1 cellular context compared by ENCODE assay signal in the genomic region with DNA sequence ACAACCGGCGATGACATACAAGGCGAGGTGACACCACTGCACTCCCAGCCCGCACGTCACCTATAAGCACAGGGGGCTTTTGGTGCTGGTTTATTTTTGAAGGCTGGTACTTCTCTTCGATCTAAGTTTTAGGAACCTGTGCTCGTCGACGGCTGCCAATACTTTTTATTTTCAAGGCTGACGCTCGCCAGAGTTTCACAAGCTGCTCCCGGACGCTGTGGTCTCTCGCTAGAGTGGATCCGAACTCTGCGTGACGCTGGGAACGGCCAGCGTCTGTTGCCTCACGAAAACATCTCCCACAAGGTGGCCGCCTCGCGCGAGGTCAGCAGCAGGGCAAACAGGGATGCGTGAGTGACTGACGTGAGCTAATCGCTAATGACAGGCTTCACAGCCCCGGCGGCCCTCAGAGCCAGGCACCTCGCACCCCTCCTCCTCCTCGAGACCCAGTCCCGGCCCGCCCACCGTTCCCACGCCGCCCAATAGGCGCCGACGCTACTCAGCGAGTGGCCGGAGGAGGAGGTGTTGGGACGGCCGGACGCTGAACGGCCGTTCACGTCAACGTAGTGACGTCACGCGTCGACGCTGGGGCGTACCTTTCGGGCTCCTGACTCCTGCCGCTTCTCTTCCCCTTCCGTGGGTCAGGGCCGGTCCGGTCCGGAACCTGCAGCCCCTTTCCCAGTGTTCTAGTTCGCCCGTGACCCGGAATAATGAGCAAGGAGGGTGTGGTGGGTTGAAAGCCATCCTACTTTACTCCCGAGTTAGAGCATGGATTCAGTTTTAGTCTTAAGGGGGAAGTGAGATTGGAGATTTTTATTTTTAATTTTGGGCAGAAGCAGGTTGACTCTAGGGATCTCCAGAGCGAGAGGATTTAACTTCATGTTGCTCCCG.
A peak's percentile ranks its signal among the peaks of the same experiment; 100 is the strongest.
TF ChIP-seq lines count a peak whose summit lies in the region.

A gene (plus strand): TSS at position 621 of the 888 bp plus-strand sequence. CDS start 15,351 bp downstream, outside the sequence.

TF ChIP-seq in HepG2, 621 proteins besides CTCF, POLR2A, EP300 and RAD21 (continued from another document and continues in another):
- TF ChIP-seq, protein P1, sequence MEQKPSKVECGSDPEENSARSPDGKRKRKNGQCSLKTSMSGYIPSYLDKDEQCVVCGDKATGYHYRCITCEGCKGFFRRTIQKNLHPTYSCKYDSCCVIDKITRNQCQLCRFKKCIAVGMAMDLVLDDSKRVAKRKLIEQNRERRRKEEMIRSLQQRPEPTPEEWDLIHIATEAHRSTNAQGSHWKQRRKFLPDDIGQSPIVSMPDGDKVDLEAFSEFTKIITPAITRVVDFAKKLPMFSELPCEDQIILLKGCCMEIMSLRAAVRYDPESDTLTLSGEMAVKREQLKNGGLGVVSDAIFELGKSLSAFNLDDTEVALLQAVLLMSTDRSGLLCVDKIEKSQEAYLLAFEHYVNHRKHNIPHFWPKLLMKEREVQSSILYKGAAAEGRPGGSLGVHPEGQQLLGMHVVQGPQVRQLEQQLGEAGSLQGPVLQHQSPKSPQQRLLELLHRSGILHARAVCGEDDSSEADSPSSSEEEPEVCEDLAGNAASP (CRISPR knock-in tag; IDR thresholded peaks at IDR 0.05; ENCODE audit: borderline replicate concordance) = no peak; the same call in 1 of the 2 replicates
- peak; percentile 95 for TF ChIP-seq AHR (CRISPR knock-in tag; IDR thresholded peaks at IDR 0.05)
- peak; percentile 54; the same call in 1 of the 2 replicates for TF ChIP-seq GZF1 (CRISPR knock-in tag; IDR thresholded peaks at IDR 0.05)
- TF ChIP-seq ELF3 (CRISPR knock-in tag; IDR thresholded peaks at IDR 0.05) = peak; percentile 63
- TF ChIP-seq FOXP1 (IDR thresholded peaks at IDR 0.05) = no peak
- peak; percentile 14; the same call in 1 of the 2 replicates for TF ChIP-seq FOXP1 (CRISPR knock-in tag; IDR thresholded peaks at IDR 0.05)
- TF ChIP-seq ZNF264 (CRISPR knock-in tag; IDR thresholded peaks at IDR 0.05) = no peak
- TF ChIP-seq ZFP36L1 (CRISPR knock-in tag; IDR thresholded peaks at IDR 0.05) = peak; percentile 85
- peak; percentile 91 for TF ChIP-seq GATAD1 (CRISPR knock-in tag; IDR thresholded peaks at IDR 0.05)
- TF ChIP-seq ZNF644 (CRISPR knock-in tag; IDR thresholded peaks at IDR 0.05; ENCODE audit: low read depth) = no peak
- TF ChIP-seq SMYD3 (CRISPR knock-in tag; IDR thresholded peaks at IDR 0.05) = peak; percentile 52; the same call in 1 of the 2 replicates
- TF ChIP-seq MBNL3 (CRISPR knock-in tag; conservative IDR thresholded peaks at IDR 0.05) = no peak
- TF ChIP-seq JDP2 (CRISPR knock-in tag; IDR thresholded peaks at IDR 0.05; ENCODE audit: borderline replicate concordance) = no peak
- TF ChIP-seq ZSCAN30 (CRISPR knock-in tag; IDR thresholded peaks at IDR 0.05) = no peak
- TF ChIP-seq KAT7 (CRISPR knock-in tag; IDR thresholded peaks at IDR 0.05; ENCODE audit: borderline replicate concordance) = peak; percentile 53; the same call in 1 of the 2 replicates
- TF ChIP-seq TEAD3 (CRISPR knock-in tag; optimal IDR thresholded peaks at IDR 0.05; ENCODE audit: borderline replicate concordance) = peak; percentile 63
- TF ChIP-seq, protein P2, sequence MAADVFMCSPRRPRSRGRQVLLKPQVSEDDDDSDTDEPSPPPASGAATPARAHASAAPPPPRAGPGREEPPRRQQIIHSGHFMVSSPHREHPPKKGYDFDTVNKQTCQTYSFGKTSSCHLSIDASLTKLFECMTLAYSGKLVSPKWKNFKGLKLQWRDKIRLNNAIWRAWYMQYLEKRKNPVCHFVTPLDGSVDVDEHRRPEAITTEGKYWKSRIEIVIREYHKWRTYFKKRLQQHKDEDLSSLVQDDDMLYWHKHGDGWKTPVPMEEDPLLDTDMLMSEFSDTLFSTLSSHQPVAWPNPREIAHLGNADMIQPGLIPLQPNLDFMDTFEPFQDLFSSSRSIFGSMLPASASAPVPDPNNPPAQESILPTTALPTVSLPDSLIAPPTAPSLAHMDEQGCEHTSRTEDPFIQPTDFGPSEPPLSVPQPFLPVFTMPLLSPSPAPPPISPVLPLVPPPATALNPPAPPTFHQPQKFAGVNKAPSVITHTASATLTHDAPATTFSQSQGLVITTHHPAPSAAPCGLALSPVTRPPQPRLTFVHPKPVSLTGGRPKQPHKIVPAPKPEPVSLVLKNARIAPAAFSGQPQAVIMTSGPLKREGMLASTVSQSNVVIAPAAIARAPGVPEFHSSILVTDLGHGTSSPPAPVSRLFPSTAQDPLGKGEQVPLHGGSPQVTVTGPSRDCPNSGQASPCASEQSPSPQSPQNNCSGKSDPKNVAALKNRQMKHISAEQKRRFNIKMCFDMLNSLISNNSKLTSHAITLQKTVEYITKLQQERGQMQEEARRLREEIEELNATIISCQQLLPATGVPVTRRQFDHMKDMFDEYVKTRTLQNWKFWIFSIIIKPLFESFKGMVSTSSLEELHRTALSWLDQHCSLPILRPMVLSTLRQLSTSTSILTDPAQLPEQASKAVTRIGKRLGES (CRISPR knock-in tag; IDR thresholded peaks at IDR 0.05; ENCODE audit: borderline replicate concordance) = no peak
- TF ChIP-seq, protein P3, sequence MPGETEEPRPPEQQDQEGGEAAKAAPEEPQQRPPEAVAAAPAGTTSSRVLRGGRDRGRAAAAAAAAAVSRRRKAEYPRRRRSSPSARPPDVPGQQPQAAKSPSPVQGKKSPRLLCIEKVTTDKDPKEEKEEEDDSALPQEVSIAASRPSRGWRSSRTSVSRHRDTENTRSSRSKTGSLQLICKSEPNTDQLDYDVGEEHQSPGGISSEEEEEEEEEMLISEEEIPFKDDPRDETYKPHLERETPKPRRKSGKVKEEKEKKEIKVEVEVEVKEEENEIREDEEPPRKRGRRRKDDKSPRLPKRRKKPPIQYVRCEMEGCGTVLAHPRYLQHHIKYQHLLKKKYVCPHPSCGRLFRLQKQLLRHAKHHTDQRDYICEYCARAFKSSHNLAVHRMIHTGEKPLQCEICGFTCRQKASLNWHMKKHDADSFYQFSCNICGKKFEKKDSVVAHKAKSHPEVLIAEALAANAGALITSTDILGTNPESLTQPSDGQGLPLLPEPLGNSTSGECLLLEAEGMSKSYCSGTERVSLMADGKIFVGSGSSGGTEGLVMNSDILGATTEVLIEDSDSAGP (CRISPR knock-in tag; IDR thresholded peaks at IDR 0.05; ENCODE audit: borderline replicate concordance) = peak; percentile 76; the same call in 1 of the 2 replicates
- TF ChIP-seq ZNF263 (CRISPR knock-in tag; IDR thresholded peaks at IDR 0.05) = no peak
- peak; percentile 73; the same call in 1 of the 2 replicates for TF ChIP-seq ZNF558 (CRISPR knock-in tag; IDR thresholded peaks at IDR 0.05; ENCODE audit: borderline replicate concordance)
- TF ChIP-seq ZNF678 (CRISPR knock-in tag; IDR thresholded peaks at IDR 0.05) = no peak
- TF ChIP-seq SMAD1 (CRISPR knock-in tag; IDR thresholded peaks at IDR 0.05; ENCODE audit: borderline replicate concordance, low read depth) = 0 out of 2 replicates have a peak, but pooled peaks have one; percentile 67
- no peak for TF ChIP-seq ZNF256 (CRISPR knock-in tag; conservative IDR thresholded peaks at IDR 0.05)
- TF ChIP-seq SMAD3 (CRISPR knock-in tag; IDR thresholded peaks at IDR 0.05) = peak; percentile 57; the same call in 1 of the 2 replicates
- no peak; the same call in 1 of the 2 replicates for TF ChIP-seq KLF12 (CRISPR knock-in tag; IDR thresholded peaks at IDR 0.05; ENCODE audit: borderline replicate concordance)
- peak in 1 of 2 experiments; percentile 12; a peak in 1 of 4 replicates for TF ChIP-seq NR2F1 (CRISPR knock-in tag; IDR thresholded peaks at IDR 0.05)
- TF ChIP-seq SMC3 (IDR thresholded peaks at IDR 0.05; ENCODE audit: low read length) = no peak
- peak; percentile 73; the same call in 1 of the 2 replicates for TF ChIP-seq ZNF776 (CRISPR knock-in tag; IDR thresholded peaks at IDR 0.05)
- no peak; the same call in 1 of the 2 replicates for TF ChIP-seq SIX4 (CRISPR knock-in tag; IDR thresholded peaks at IDR 0.05)
- TF ChIP-seq, protein P4, sequence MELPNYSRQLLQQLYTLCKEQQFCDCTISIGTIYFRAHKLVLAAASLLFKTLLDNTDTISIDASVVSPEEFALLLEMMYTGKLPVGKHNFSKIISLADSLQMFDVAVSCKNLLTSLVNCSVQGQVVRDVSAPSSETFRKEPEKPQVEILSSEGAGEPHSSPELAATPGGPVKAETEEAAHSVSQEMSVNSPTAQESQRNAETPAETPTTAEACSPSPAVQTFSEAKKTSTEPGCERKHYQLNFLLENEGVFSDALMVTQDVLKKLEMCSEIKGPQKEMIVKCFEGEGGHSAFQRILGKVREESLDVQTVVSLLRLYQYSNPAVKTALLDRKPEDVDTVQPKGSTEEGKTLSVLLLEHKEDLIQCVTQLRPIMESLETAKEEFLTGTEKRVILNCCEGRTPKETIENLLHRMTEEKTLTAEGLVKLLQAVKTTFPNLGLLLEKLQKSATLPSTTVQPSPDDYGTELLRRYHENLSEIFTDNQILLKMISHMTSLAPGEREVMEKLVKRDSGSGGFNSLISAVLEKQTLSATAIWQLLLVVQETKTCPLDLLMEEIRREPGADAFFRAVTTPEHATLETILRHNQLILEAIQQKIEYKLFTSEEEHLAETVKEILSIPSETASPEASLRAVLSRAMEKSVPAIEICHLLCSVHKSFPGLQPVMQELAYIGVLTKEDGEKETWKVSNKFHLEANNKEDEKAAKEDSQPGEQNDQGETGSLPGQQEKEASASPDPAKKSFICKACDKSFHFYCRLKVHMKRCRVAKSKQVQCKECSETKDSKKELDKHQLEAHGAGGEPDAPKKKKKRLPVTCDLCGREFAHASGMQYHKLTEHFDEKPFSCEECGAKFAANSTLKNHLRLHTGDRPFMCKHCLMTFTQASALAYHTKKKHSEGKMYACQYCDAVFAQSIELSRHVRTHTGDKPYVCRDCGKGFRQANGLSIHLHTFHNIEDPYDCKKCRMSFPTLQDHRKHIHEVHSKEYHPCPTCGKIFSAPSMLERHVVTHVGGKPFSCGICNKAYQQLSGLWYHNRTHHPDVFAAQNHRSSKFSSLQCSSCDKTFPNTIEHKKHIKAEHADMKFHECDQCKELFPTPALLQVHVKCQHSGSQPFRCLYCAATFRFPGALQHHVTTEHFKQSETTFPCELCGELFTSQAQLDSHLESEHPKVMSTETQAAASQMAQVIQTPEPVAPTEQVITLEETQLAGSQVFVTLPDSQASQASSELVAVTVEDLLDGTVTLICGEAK (IDR thresholded peaks at IDR 0.05) = no peak
- TF ChIP-seq, protein P4 (CRISPR knock-in tag; IDR thresholded peaks at IDR 0.05) = peak; percentile 55; the same call in 1 of the 2 replicates
- no peak for TF ChIP-seq HMGA1 (CRISPR knock-in tag; conservative IDR thresholded peaks at IDR 0.05)
- peak; percentile 94 for TF ChIP-seq TBX3 (IDR thresholded peaks at IDR 0.05; ENCODE audit: borderline replicate concordance)
- no peak for TF ChIP-seq CCAR2 (optimal IDR thresholded peaks at IDR 0.05; ENCODE audit: low read depth, low read length)
- TF ChIP-seq, protein P5, sequence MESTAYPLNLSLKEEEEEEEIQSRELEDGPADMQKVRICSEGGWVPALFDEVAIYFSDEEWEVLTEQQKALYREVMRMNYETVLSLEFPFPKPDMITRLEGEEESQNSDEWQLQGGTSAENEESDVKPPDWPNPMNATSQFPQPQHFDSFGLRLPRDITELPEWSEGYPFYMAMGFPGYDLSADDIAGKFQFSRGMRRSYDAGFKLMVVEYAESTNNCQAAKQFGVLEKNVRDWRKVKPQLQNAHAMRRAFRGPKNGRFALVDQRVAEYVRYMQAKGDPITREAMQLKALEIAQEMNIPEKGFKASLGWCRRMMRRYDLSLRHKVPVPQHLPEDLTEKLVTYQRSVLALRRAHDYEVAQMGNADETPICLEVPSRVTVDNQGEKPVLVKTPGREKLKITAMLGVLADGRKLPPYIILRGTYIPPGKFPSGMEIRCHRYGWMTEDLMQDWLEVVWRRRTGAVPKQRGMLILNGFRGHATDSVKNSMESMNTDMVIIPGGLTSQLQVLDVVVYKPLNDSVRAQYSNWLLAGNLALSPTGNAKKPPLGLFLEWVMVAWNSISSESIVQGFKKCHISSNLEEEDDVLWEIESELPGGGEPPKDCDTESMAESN (CRISPR knock-in tag; conservative IDR thresholded peaks at IDR 0.05) = peak; percentile 79; the same call in 1 of the 2 replicates
- TF ChIP-seq, protein P6, sequence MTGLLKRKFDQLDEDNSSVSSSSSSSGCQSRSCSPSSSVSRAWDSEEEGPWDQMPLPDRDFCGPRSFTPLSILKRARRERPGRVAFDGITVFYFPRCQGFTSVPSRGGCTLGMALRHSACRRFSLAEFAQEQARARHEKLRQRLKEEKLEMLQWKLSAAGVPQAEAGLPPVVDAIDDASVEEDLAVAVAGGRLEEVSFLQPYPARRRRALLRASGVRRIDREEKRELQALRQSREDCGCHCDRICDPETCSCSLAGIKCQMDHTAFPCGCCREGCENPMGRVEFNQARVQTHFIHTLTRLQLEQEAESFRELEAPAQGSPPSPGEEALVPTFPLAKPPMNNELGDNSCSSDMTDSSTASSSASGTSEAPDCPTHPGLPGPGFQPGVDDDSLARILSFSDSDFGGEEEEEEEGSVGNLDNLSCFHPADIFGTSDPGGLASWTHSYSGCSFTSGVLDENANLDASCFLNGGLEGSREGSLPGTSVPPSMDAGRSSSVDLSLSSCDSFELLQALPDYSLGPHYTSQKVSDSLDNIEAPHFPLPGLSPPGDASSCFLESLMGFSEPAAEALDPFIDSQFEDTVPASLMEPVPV (CRISPR knock-in tag; IDR thresholded peaks at IDR 0.05) = 0 out of 2 replicates have a peak, but pooled peaks have one; percentile 22
- peak in 1 of 2 experiments; percentile 59; a peak in 1 of 4 replicates for TF ChIP-seq KLF16 (CRISPR knock-in tag; IDR thresholded peaks at IDR 0.05)
- TF ChIP-seq NPAS2 (CRISPR knock-in tag; IDR thresholded peaks at IDR 0.05; ENCODE audit: borderline replicate concordance) = no peak
- TF ChIP-seq ZNF761 (CRISPR knock-in tag; conservative IDR thresholded peaks at IDR 0.05) = no peak
